ENCODE assay signal across 13 cellular contexts in the genomic region with DNA sequence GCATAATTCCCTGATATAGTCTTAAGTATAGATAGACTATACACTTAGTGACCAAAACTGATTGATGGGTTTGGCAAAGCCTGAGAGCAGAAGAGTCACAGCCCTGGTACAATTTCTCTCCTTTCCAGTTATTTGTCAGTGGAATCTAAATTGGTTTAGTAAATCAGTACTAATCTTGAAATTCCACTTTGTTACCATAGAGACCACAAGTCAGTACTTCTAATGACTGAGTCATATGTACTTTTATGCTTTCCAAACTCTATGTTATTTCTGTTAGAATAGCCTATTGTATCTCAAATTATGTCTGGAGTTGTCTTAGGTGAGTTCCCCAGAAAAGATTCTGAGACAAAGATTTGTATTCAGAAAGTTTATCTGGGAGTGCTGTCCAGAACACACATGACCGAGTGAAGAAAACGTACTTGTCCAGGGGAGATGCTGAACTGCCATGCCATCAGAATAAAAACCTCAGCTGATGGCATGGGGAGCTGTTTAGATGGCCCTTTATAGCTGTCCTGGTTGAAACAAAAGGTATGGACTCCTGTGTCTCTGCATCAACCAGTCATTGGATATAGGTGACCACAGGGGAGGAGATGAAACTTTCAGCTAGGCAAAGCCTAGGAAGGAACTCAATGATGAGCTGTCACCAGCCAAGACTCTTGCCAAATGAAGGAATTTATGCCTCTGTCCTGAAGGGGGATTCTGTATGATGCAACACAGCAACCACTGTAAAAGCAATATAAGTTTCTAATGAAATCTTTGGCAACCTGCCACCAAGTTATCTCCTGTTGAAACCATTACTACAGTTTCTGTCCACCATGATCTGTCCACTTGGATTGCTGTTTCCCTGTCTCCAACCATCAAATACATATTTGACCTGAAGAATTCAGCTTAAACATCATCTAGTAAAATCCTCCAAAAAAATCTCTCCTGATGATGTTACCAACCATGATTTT. TPM values are rescaled to one million over a fixed set of nuclear protein-coding genes. Genes with fewer than 3 reads are reported as not detected.
DNase-seq lines count a peak whose midpoint lies in the region; ATAC-seq and TF ChIP-seq lines count a peak whose summit lies in the region.
"Had no signal": no experiment of that assay in that cellular context is flagged by ENCODE, and none has a peak within 500 bp of the region (broad histone marks: within the 10 kb centered on the region; RNA-seq: fewer than 3 reads in every experiment).

No MANE protein-coding gene starts in this region.

- H3K4me3 ChIP-seq in epithelial cell of proximal tubule (ENCODE audit: low read depth, low read length) (no peak overlapping the region), Caco-2 (ENCODE audit: low read depth, low read length) (no peak overlapping the region)
- H3K4me3 ChIP-seq: HAP-1, SK-N-MC had no signal

- TF ChIP-seq CTCF in Calu3 (IDR thresholded peaks at IDR 0.05; ENCODE audit: unreplicated experiment), result no peak
- no peak for TF ChIP-seq CTCF in epithelial cell of proximal tubule (conservative IDR thresholded peaks at IDR 0.05; ENCODE audit: low read depth, low read length)
- no peak for TF ChIP-seq CTCF in omental fat pad (IDR thresholded peaks at IDR 0.05)
- TF ChIP-seq CTCF in Caco-2 (IDR thresholded peaks at IDR 0.05; ENCODE audit: insufficient read depth in 1 of 2, low read depth in 1 of 2, low read length in 1 of 2, severe bottlenecking in 1 of 2, unreplicated experiment in 1 of 2), result no peak

- peaks cover 21% of the 10 kb centered on the region for H3K9me3 ChIP-seq in Caco-2
- H3K9me3 ChIP-seq: HAP-1 had no signal

- H3K9me3 Mint-ChIP-seq in Calu3 (ENCODE audit: low read depth, unreplicated experiment), result no peaks in the 10 kb centered on the region
- H3K9me3 Mint-ChIP-seq in Caco-2 (ENCODE audit: unreplicated experiment), result peaks cover 18% of the 10 kb centered on the region
- H3K9me3 Mint-ChIP-seq: natural killer cell had no signal

- peak; percentile 82 for ATAC-seq in omental fat pad (ENCODE audit: low FRiP score)
- ATAC-seq: natural killer cell had no signal

- CTCF ChIA-PET in Calu3 (lab: Charles Lee) (no interaction called here), Caco-2 (lab: Charles Lee) (no interaction called here)

- no peaks in the 10 kb centered on the region for H3K27me3 ChIP-seq in Caco-2 (replicated peaks; ENCODE audit: control insufficient read depth, insufficient read depth, low read length)

- intact Hi-C loops in Calu3 (cut with micrococcal nuclease; ENCODE audit: unreplicated experiment), result no loop called here
- intact Hi-C loops in Caco-2 (cut with micrococcal nuclease; ENCODE audit: unreplicated experiment), result no loop called here

- BruUV-seq in Calu3 (replicated peaks; lab: Mats Ljungman, UMichigan), result no TSS peak
- no TSS peak for BruUV-seq in Caco-2 (replicated peaks; lab: Mats Ljungman, UMichigan)

- no peaks in the 10 kb centered on the region for H3K36me3 Mint-ChIP-seq in Calu3 (ENCODE audit: insufficient read depth, unreplicated experiment)
- no peaks in the 10 kb centered on the region for H3K36me3 Mint-ChIP-seq in Caco-2 (ENCODE audit: insufficient read depth, unreplicated experiment)
- H3K36me3 Mint-ChIP-seq: natural killer cell had no signal

- H3K4me3 Mint-ChIP-seq in Calu3 (ENCODE audit: low read depth, unreplicated experiment), result no peak overlapping the region
- H3K4me3 Mint-ChIP-seq in Caco-2 (ENCODE audit: unreplicated experiment), result no peak overlapping the region
- H3K4me3 Mint-ChIP-seq: natural killer cell had no signal

- H3K4me1 ChIP-seq in Caco-2, result peaks cover 39% of the 10 kb centered on the region
- H3K4me1 ChIP-seq: HAP-1 had no signal

- DNase-seq in Calu3, result no peak
- peak; percentile 73 for DNase-seq in OCI-M1 (lab: John Stamatoyannopoulos, UW)
- peak; percentile 60 for DNase-seq in epithelial cell of proximal tubule (ENCODE audit: low read depth)
- no peak for DNase-seq in omental fat pad (ENCODE audit: low spot score)
- DNase-seq in activated CD4-positive, alpha-beta T cell treated with anti-CD3 and anti-CD28 coated beads for 48 hours, result no peak
- no peak for DNase-seq in activated CD8-positive, alpha-beta memory T cell treated with anti-CD3 and anti-CD28 coated beads, Interleukin-2, amount 50 U/mL, for 48 hours
- no peak for DNase-seq in Caco-2
- no peak for DNase-seq in effector CD8-positive, alpha-beta T cell (lab: John Stamatoyannopoulos, UW)
- DNase-seq: activated gamma-delta T cell treated with Interleukin-2 at 50 U/mL for 16 hours; natural killer cell; stimulated activated CD4-positive, alpha-beta T cell treated with anti-CD3 and anti-CD28 coated beads, Interleukin-12 subunit alpha, Interleukin-12 subunit beta, amount 100 ng/mL, for 4 hours had no signal

- H3K27ac Mint-ChIP-seq in Calu3 (ENCODE audit: unreplicated experiment) (peak overlapping the region; percentile 27), Caco-2 (ENCODE audit: unreplicated experiment) (no peak overlapping the region)
- H3K27ac Mint-ChIP-seq: natural killer cell had no signal

- H3K4me1 Mint-ChIP-seq in Calu3 (ENCODE audit: low read depth, unreplicated experiment) (no peaks in the 10 kb centered on the region), Caco-2 (ENCODE audit: low read depth, unreplicated experiment) (no peaks in the 10 kb centered on the region)
- H3K4me1 Mint-ChIP-seq: natural killer cell had no signal

- H3K36me3 ChIP-seq in Caco-2 (ENCODE audit: control insufficient read depth, insufficient read depth, low read length), result no peaks in the 10 kb centered on the region
- H3K36me3 ChIP-seq: HAP-1 had no signal

- POLR2A ChIA-PET in Caco-2 (lab: Charles Lee), result no interaction called here

- H3K27me3 Mint-ChIP-seq in Calu3 (ENCODE audit: unreplicated experiment), result no peaks in the 10 kb centered on the region
- H3K27me3 Mint-ChIP-seq in Caco-2 (ENCODE audit: insufficient read depth, unreplicated experiment), result no peaks in the 10 kb centered on the region

RNA-seq across cellular contexts. Expression of a gene that starts 18.0 kb away (rescaled TPM):
- total RNA-seq in Calu3 (2022) (24.0 and 24.4 TPM in 2 replicates), epithelial cell of proximal tubule (23.1 and 29.9 TPM in 2 replicates), omental fat pad (1 to 10 TPM; 5.4 to 8.4 (median 6.9) TPM), Caco-2 (2022) (36.4 and 37.4 TPM in 2 replicates)

Comparison
In these comparisons a context has a peak if more than half of its experiments do, and no peak if none do; other contexts are left out.
1. DNase-seq: peak in OCI-M1 (single experiment) and epithelial cell of proximal tubule (single experiment); none in Calu3 (single experiment), omental fat pad (single experiment), activated CD4-positive, alpha-beta T cell treated with anti-CD3 and anti-CD28 coated beads for 48 hours (single experiment), activated CD8-positive, alpha-beta memory T cell treated with anti-CD3 and anti-CD28 coated beads, Interleukin-2, amount 50 U/mL, for 48 hours (single experiment), Caco-2 (0 of 2) and effector CD8-positive, alpha-beta T cell (single experiment).